In genomic region chr5:179176571-179177230, GRCh38 we compare ENCODE assay signal across 23 cellular contexts.
DNase-seq lines count a peak whose midpoint lies in the region; ATAC-seq and TF ChIP-seq lines count a peak whose summit lies in the region.
"Had no signal": no experiment of that assay in that cellular context is flagged by ENCODE, and none has a peak within 500 bp of the region (broad histone marks: within the 10 kb centered on the region; RNA-seq: fewer than 3 reads in every experiment).

No MANE protein-coding gene starts in this region.

- no peak overlapping the region for H3K4me2 ChIP-seq in neuronal stem cell (ENCODE audit: insufficient read depth, low read length, poor library complexity, severe bottlenecking)

- H3K23ac ChIP-seq in neuronal stem cell (ENCODE audit: low read depth, low read length, poor library complexity), result no peak overlapping the region

- no peak for TF ChIP-seq POLR2A in stomach (IDR thresholded peaks at IDR 0.05)

- H2AK5ac ChIP-seq in neuronal stem cell (ENCODE audit: low read depth, low read length), result no peak overlapping the region

- peaks cover 11% of the 10 kb centered on the region for H3K36me3 ChIP-seq in left ventricle myocardium inferior
- no peaks in the 10 kb centered on the region for H3K36me3 ChIP-seq in neuronal stem cell (replicated peaks in 1 of 2; ENCODE audit: control insufficient read depth in 2 of 2, insufficient read depth in 2 of 2, low read length in 2 of 2)
- H3K36me3 ChIP-seq in aorta (ENCODE audit: control insufficient read depth in 1 of 2, insufficient read depth in 2 of 2, low read length in 1 of 2), result no peaks in the 10 kb centered on the region
- peaks cover 0 to 10% (median 4%) of the 10 kb centered on the region in 4 donors for H3K36me3 ChIP-seq in stomach

- intact Hi-C loops in Right ventricle myocardium inferior (cut with DNase I), result no loop called here
- intact Hi-C loops in left ventricle myocardium inferior (cut with micrococcal nuclease), result no loop called here
- intact Hi-C loops in aorta (cut with DNase I), result no loop called here
- intact Hi-C loops in stomach (cut with DNase I; ENCODE audit: low total_unique reads), result no loop called here

- H4K91ac ChIP-seq in neuronal stem cell (ENCODE audit: low read depth, low read length, poor library complexity), result no peak overlapping the region

- no peak overlapping the region for H3K9ac ChIP-seq in neuronal stem cell (ENCODE audit: low read depth, low read length, poor library complexity)

- peaks cover 17% of the 10 kb centered on the region for H3K9me3 ChIP-seq in left ventricle myocardium inferior (replicated peaks)
- peaks cover 0 to 2% of the 10 kb centered on the region in 2 donors for H3K9me3 ChIP-seq in neuronal stem cell (replicated peaks in 1 of 2; ENCODE audit: control insufficient read depth in 2 of 2, insufficient read depth in 1 of 2, low read depth in 1 of 2, low read length in 2 of 2)
- H3K9me3 ChIP-seq in aorta (ENCODE audit: control insufficient read depth, low read length), result no peaks in the 10 kb centered on the region
- peaks cover 0 to 7% (median 5%) of the 10 kb centered on the region in 4 donors for H3K9me3 ChIP-seq in stomach

- no peak overlapping the region for H3K4me3 ChIP-seq in left ventricle myocardium inferior
- no peak overlapping the region for H3K4me3 ChIP-seq in neuronal stem cell (ENCODE audit: low read length in 2 of 2)
- H3K4me3 ChIP-seq in aorta (ENCODE audit: low read length in 2 of 2), result no peak overlapping the region
- no peak overlapping the region for H3K4me3 ChIP-seq in stomach
- H3K4me3 ChIP-seq: SK-N-MC had no signal

- no peak overlapping the region for H2BK12ac ChIP-seq in neuronal stem cell (ENCODE audit: low read length)

- H3K36me3 Mint-ChIP-seq in endothelial cell (ENCODE audit: low read depth, unreplicated experiment), result no peaks in the 10 kb centered on the region

- no peaks in the 10 kb centered on the region for H3K4me1 Mint-ChIP-seq in endothelial cell (ENCODE audit: unreplicated experiment)
- H3K4me1 Mint-ChIP-seq: CD8-positive, alpha-beta memory T cell had no signal

- H3K4me1 ChIP-seq in left ventricle myocardium inferior, result no peaks in the 10 kb centered on the region
- H3K4me1 ChIP-seq in neuronal stem cell (ENCODE audit: control insufficient read depth in 2 of 2, insufficient read depth in 1 of 2, low read depth in 1 of 2, low read length in 2 of 2), result no peaks in the 10 kb centered on the region
- no peaks in the 10 kb centered on the region for H3K4me1 ChIP-seq in aorta (ENCODE audit: control insufficient read depth in 1 of 2, insufficient read depth in 2 of 2, low read length in 2 of 2)
- no peaks in the 10 kb centered on the region for H3K4me1 ChIP-seq in stomach

- no peak overlapping the region for H3K14ac ChIP-seq in neuronal stem cell (ENCODE audit: low read length)

- H3K27me3 ChIP-seq in left ventricle myocardium inferior (ENCODE audit: low read depth), result peaks cover 62% of the 10 kb centered on the region
- no peaks in the 10 kb centered on the region for H3K27me3 ChIP-seq in neuronal stem cell (ENCODE audit: control insufficient read depth in 3 of 3, insufficient read depth in 3 of 3, low read depth in 1 of 3, low read length in 3 of 3)
- no peaks in the 10 kb centered on the region for H3K27me3 ChIP-seq in aorta (ENCODE audit: control insufficient read depth in 1 of 2, insufficient read depth in 2 of 2, low read length in 1 of 2)
- peaks cover 0 to 5% (median 0%) of the 10 kb centered on the region in 3 donors for H3K27me3 ChIP-seq in stomach

- no peak for TF ChIP-seq EP300 in stomach (IDR thresholded peaks at IDR 0.05)

- H3K9me3 Mint-ChIP-seq in endothelial cell (ENCODE audit: unreplicated experiment), result no peaks in the 10 kb centered on the region

- H3K4me3 Mint-ChIP-seq in endothelial cell (ENCODE audit: unreplicated experiment), result peak overlapping the region; percentile 35
- H3K4me3 Mint-ChIP-seq: CD8-positive, alpha-beta memory T cell had no signal

- H2BK120ac ChIP-seq in neuronal stem cell (ENCODE audit: low read depth, low read length), result no peak overlapping the region

- peaks cover 3% of the 10 kb centered on the region for H3K27me3 Mint-ChIP-seq in endothelial cell (ENCODE audit: unreplicated experiment)

- no peak overlapping the region for H2BK15ac ChIP-seq in neuronal stem cell (ENCODE audit: low read length)

- no peak overlapping the region for H4K8ac ChIP-seq in neuronal stem cell (ENCODE audit: low read depth, low read length)

- WGBS in neuronal stem cell (ENCODE audit: extremely low coverage in 2 of 2, insufficient read length in 2 of 2, insufficient replicate concordance in 1 of 2), 2 donors, result no CpG with 5 or more reads among the region's 13 CpGs
- 75 to 78% methylated on average over 13 of the region's 13 CpGs for WGBS in aorta, 2 donors
- 74 to 82% (median 77%) methylated on average over 13 of the region's 13 CpGs for WGBS in stomach, 5 donors

- no peak overlapping the region for H3K4ac ChIP-seq in neuronal stem cell (ENCODE audit: low read length)

- H2BK5ac ChIP-seq in neuronal stem cell (ENCODE audit: low read length), result no peak overlapping the region

- ATAC-seq in Right ventricle myocardium inferior, result no peak
- peak; percentile 33 for ATAC-seq in aorta (ENCODE audit: low FRiP score)
- no peak for ATAC-seq in HG03565 (IDR thresholded peaks at IDR 0.05; ENCODE audit: unreplicated experiment)
- no peak for ATAC-seq in activated CD4-positive, CD25-positive, alpha-beta regulatory T cell treated with anti-CD3 and anti-CD28 coated beads, Interleukin-2, amount 50 U/mL, for 24 hours
- ATAC-seq: HCT116 had no signal

- no peak overlapping the region for H2AFZ ChIP-seq in neuronal stem cell (ENCODE audit: low read length)

- H3K27ac ChIP-seq in left ventricle myocardium inferior (replicated peaks) (no peak overlapping the region), neuronal stem cell (replicated peaks; ENCODE audit: low read length) (no peak overlapping the region), aorta (ENCODE audit: low read depth in 1 of 2, low read length in 2 of 2) (no peak overlapping the region), stomach (no peak overlapping the region)
- H3K27ac ChIP-seq: C4-2B, SK-N-MC had no signal

- TF ChIP-seq CTCF in left ventricle myocardium inferior (IDR thresholded peaks at IDR 0.05; ENCODE audit: borderline replicate concordance) (no peak), endothelial cell (IDR thresholded peaks at IDR 0.05; ENCODE audit: unreplicated experiment) (no peak), stomach (IDR thresholded peaks at IDR 0.05) (no peak)

- H3K79me1 ChIP-seq in neuronal stem cell (ENCODE audit: low read depth, low read length), result no peaks in the 10 kb centered on the region

- H3K18ac ChIP-seq in neuronal stem cell (ENCODE audit: low read length), result peak overlapping the region; percentile 23

- DNase-seq in Right ventricle myocardium inferior (ENCODE audit: missing footprints) (peak; percentile 64), left ventricle myocardium inferior (no peak), endothelial cell (ENCODE audit: low spot score) (no peak), neuronal stem cell (ENCODE audit: low spot score) (no peak), aorta (peak; percentile 29 to 47), stomach (no peak)
- DNase-seq: AML-193, EL, GF-D8, KG1, NCI-H1092 treated with DMSO at 0.1 percent for 48 hours, NCI-H146, NCI-H2029 treated with DMSO at 0.1 percent for 48 hours, NCI-H446 treated with DMSO at 0.1 percent for 48 hours, NCI-H526 treated with DMSO at 0.1 percent for 48 hours, OCI-M1, SHP77 had no signal

- H3K27ac Mint-ChIP-seq in endothelial cell (ENCODE audit: unreplicated experiment), result no peak overlapping the region
- H3K27ac Mint-ChIP-seq: CD8-positive, alpha-beta memory T cell had no signal

Comparison
In these comparisons a context has a peak if more than half of its experiments do, and no peak if none do; other contexts are left out.
1. DNase-seq: peak in Right ventricle myocardium inferior (single experiment) and aorta (2 of 2); none in left ventricle myocardium inferior (single experiment), endothelial cell (single experiment), neuronal stem cell (single experiment) and stomach (single experiment).